12 cellular contexts compared by ENCODE assay signal in the genomic region with DNA sequence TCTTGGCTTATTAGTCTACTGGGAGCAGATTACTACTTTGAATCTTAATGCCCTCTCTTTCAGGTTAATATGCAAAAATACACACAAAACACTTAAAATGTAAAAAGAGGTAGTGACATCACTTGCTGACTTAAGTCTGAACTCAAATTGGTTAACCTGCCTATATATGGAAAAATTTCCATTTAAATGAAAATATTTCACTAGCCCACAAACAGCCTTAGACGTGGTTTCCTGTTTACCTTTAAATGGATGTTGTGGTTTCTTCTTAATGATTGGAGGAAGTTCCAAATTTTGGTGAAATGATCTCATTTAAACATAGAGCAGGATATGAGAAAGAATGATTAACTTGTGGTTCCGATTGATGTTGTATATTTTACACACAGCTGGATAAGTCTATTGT.
DNase-seq lines count a peak whose midpoint lies in the region; ATAC-seq and TF ChIP-seq lines count a peak whose summit lies in the region.
"Had no signal": no experiment of that assay in that cellular context is flagged by ENCODE, and none has a peak within 500 bp of the region (broad histone marks: within the 10 kb centered on the region; RNA-seq: fewer than 3 reads in every experiment).

No MANE protein-coding gene starts in this region.

- in situ Hi-C loops in IMR-90 (cut with MboI; ENCODE audit: low sequenced_read_pairs) = no loop called here

- H2BK120ac ChIP-seq in IMR-90 (ENCODE audit: low read depth, low read length) = peak overlapping the region; percentile 99; the same call in 1 of the 2 replicates

- H2AFZ ChIP-seq in IMR-90 (replicated peaks; ENCODE audit: low read length, poor library complexity) = no peak overlapping the region

- 0 out of 2 replicates have a peak, but pooled peaks cover 2% of the 10 kb centered on the region for H3K9me1 ChIP-seq in IMR-90 (ENCODE audit: insufficient read depth, low read length)

- no peak overlapping the region for H4K91ac ChIP-seq in IMR-90 (ENCODE audit: insufficient read depth, low read depth, low read length)

- H2AK9ac ChIP-seq in IMR-90 (replicated peaks; ENCODE audit: low read depth, low read length, poor library complexity) = no peak overlapping the region

- WGBS in IMR-90 (ENCODE audit: extremely low coverage in 2 of 2, insufficient read length in 1 of 2), 2 experiments = no CpG with 5 or more reads among the region's 2 CpGs

- DNase-seq in HCEC 1CT (peak; percentile 89), IMR-90 (peak; percentile 96), foreskin fibroblast (peak; percentile 18 to 23), HUDEP-2 (lab: John Stamatoyannopoulos, UW; ENCODE audit: unreplicated experiment in 76 of 76) (no peak), SW 1271 (lab: John Stamatoyannopoulos, UW) (no peak), DMS53 treated with DMSO at 0.1 percent for 48 hours (lab: John Stamatoyannopoulos, UW; ENCODE audit: unreplicated experiment) (no peak)
- DNase-seq in central memory CD4-positive, alpha-beta T cell = no peak
- DNase-seq: activated T-cell treated with anti-CD3 and anti-CD28 coated beads, Interleukin-2, amount 50 U/mL, for 72 hours; NK-92 treated with Interleukin-12 subunit alpha and Interleukin-12 subunit beta, amount 100 ng/mL, for 24 hours; T-helper 9 cell had no signal

- no peak overlapping the region for H3K4me3 ChIP-seq in IMR-90 (ENCODE audit: insufficient read depth, low read depth, low read length)
- no peak overlapping the region for H3K4me3 ChIP-seq in foreskin fibroblast (ENCODE audit: low read depth in 1 of 2, low read length in 2 of 2)
- H3K4me3 ChIP-seq: skin epidermis had no signal

- H3K79me1 ChIP-seq in IMR-90 (ENCODE audit: low read depth in 1 of 2, low read length in 2 of 2) = no peaks in the 10 kb centered on the region; a peak in 1 of 4 replicates

- peak overlapping the region; percentile 99 for H3K27ac ChIP-seq in IMR-90 (ENCODE audit: insufficient read depth, low read length)
- H3K27ac ChIP-seq: skin epidermis had no signal

- H2BK5ac ChIP-seq in IMR-90 (ENCODE audit: low read depth, low read length, poor library complexity, severe bottlenecking) = peak overlapping the region; percentile 98

- H2BK15ac ChIP-seq in IMR-90 (ENCODE audit: low read depth, low read length) = 0 out of 3 replicates have a peak overlapping the region, but pooled peaks have one; percentile 66

- no peak for TF ChIP-seq POLR2A in IMR-90 (IDR thresholded peaks at IDR 0.05; ENCODE audit: low read depth, low read length)

- no TSS peak for BruUV-seq in IMR-90 (replicated peaks; lab: Mats Ljungman, UMichigan)

- ATAC-seq in GM18508 (IDR thresholded peaks at IDR 0.05; ENCODE audit: insufficient read depth, unreplicated experiment) (peak; percentile 76), IMR-90 (ENCODE audit: low read depth) (peak; percentile 73)
- ATAC-seq: activated T-cell treated with anti-CD3 and anti-CD28 coated beads, Interleukin-2, amount 50 U/mL, for 72 hours had no signal

- peaks cover 7% of the 10 kb centered on the region for H3K4me1 ChIP-seq in IMR-90 (ENCODE audit: control insufficient read depth, insufficient read depth, low read length)

- H3K14ac ChIP-seq in IMR-90 (replicated peaks; ENCODE audit: low read depth, low read length) = no peak overlapping the region

- peak overlapping the region; percentile 95 for H3K56ac ChIP-seq in IMR-90 (ENCODE audit: extremely low read depth, insufficient read depth, low read length)

- H3K9me3 ChIP-seq in IMR-90 (ENCODE audit: control insufficient read depth, insufficient read depth, low read length) = no peaks in the 10 kb centered on the region

- peak overlapping the region; percentile 92; the same call in 1 of the 2 replicates for H3K23ac ChIP-seq in IMR-90 (ENCODE audit: low read depth, low read length)

- no peak overlapping the region for H4K5ac ChIP-seq in IMR-90 (ENCODE audit: low read depth, low read length)

- H3K27me3 ChIP-seq in IMR-90 (ENCODE audit: control insufficient read depth, insufficient read depth, low read length) = no peaks in the 10 kb centered on the region

- peak overlapping the region; percentile 98 for H4K8ac ChIP-seq in IMR-90 (ENCODE audit: low read depth in 2 of 2, low read length in 2 of 2)

- CTCF ChIA-PET in IMR-90 (lab: Yijun Ruan, JAX) = no interaction called here

- POLR2A ChIA-PET in IMR-90 (lab: Charles Lee; ENCODE audit: unreplicated experiment) = no interaction called here

- TF ChIP-seq CTCF in IMR-90 (conservative IDR thresholded peaks at IDR 0.05; ENCODE audit: low read depth, low read length) (no peak), foreskin fibroblast (IDR thresholded peaks at IDR 0.05; ENCODE audit: low read depth, low read length) (no peak)

- no peaks in the 10 kb centered on the region for H3K36me3 ChIP-seq in IMR-90 (ENCODE audit: control insufficient read depth, insufficient read depth, low read length)

- dilution Hi-C loops in IMR-90 (cut with HindIII; ENCODE audit: low sequenced_read_pairs, unreplicated experiment) = no loop called here

- peak overlapping the region; percentile 21; the same call in 1 of the 2 replicates for H2BK20ac ChIP-seq in IMR-90 (ENCODE audit: low read depth, low read length)

- no peak overlapping the region; the same call in 1 of the 2 replicates for H3K9ac ChIP-seq in IMR-90 (ENCODE audit: low read depth, low read length)

- no peak overlapping the region for H2AK5ac ChIP-seq in IMR-90 (ENCODE audit: low read depth, low read length)

- H3K4ac ChIP-seq in IMR-90 (ENCODE audit: low read depth, low read length) = peak overlapping the region; percentile 98; the same call in 1 of the 2 replicates

- peak overlapping the region; percentile 39; the same call in 1 of the 2 replicates for H3K18ac ChIP-seq in IMR-90 (ENCODE audit: low read depth, low read length)

- no peak overlapping the region for H3K4me2 ChIP-seq in IMR-90 (ENCODE audit: low read depth, low read length)

- intact Hi-C loops in IMR-90 (cut with micrococcal nuclease) = loop anchor here (5.0 kb wide), 1 partner anchor 38 kb away; no protein-coding TSS in a partner anchor

- TF ChIP-seq RAD21 in IMR-90 (IDR thresholded peaks at IDR 0.05; ENCODE audit: low read length) = no peak

- H4K20me1 ChIP-seq in IMR-90 (ENCODE audit: insufficient read depth, low read length) = no peaks in the 10 kb centered on the region

TF ChIP-seq in IMR-90, 13 proteins besides CTCF, POLR2A, EP300 and RAD21:
- TF ChIP-seq MAFK (IDR thresholded peaks at IDR 0.05; ENCODE audit: low read depth, low read length) (no peak), CEBPB (IDR thresholded peaks at IDR 0.05; ENCODE audit: low read depth, low read length) (peak; percentile 41; the same call in 1 of the 2 replicates)

Comparison
In these comparisons a context has a peak if more than half of its experiments do, and no peak if none do; other contexts are left out.
1. DNase-seq: peak in HCEC 1CT (single experiment), IMR-90 (single experiment) and foreskin fibroblast (2 of 2); none in central memory CD4-positive, alpha-beta T cell (single experiment), HUDEP-2 (0 of 76), SW 1271 (0 of 2) and DMS53 treated with DMSO at 0.1 percent for 48 hours (single experiment).